21 cellular contexts compared by ENCODE assay signal in the genomic region with DNA sequence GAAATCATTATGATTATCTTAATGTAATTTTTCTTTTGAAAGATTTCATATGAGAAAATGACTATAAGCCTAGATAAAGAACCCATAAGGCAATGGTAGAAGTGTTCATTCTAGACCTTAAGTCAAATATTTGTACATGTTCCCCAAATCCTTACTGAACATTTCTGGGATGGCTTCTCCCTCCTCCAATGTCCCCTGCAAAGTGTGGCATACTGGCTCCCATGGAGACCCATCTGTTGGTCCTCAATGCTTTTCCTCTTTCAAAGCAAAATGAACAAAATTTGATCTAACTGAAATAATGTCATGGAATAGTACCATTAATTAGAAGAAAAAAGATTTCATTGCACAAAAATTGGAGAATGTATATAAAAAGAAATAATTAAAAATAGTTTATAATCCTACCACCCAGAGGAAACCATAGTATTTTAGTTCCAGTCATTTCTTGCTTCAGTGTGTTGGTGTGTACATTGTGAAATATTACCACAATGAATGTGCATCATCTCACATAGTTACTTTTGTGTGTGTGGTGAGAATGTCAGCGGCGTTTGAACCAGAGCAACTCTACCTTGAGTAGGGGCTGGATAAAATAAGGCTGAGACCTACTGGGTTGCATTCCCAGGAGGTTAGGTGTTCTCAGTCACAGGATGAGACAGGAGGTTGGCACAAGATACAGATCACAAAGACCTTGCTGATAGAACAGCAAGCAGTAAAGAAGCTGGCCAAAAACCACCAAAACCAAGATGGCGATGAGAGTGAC.
"Had no signal": no experiment of that assay in that cellular context is flagged by ENCODE, and none has a peak within 500 bp of the region (broad histone marks: within the 10 kb centered on the region; RNA-seq: fewer than 3 reads in every experiment).

No MANE protein-coding gene starts in this region.

- H3K27me3 ChIP-seq: esophagus squamous epithelium, gastroesophageal sphincter, sigmoid colon, testis had no signal

- H3K27ac Mint-ChIP-seq: activated CD4-positive, alpha-beta memory T cell treated with anti-CD3 and anti-CD28 coated beads for 36 hours; activated naive CD8-positive, alpha-beta T cell treated with anti-CD3 and anti-CD28 coated beads, Interleukin-2, amount 50 U/mL, for 24 hours; naive B cell; stimulated activated naive B cell treated with anti-CD40 and anti-IgM and Interleukin-4, amounts not matched to agents 10 μg/mL and 1 μg/mL and 100 μg/mL, for 72 hours; T-helper 17 cell; type B pancreatic cell had no signal

- ATAC-seq: activated naive CD8-positive, alpha-beta T cell treated with anti-CD3 and anti-CD28 coated beads, Interleukin-2, amount 50 U/mL, for 24 hours; gastroesophageal sphincter; left cardiac atrium; stimulated activated naive B cell treated with anti-CD40 and anti-IgM and Interleukin-4, amounts not matched to agents 10 μg/mL and 1 μg/mL and 100 μg/mL, for 72 hours; T-helper 17 cell had no signal

- H3K9me3 ChIP-seq: testis had no signal

- DNase-seq: activated CD4-positive, alpha-beta memory T cell treated with anti-CD3 and anti-CD28 coated beads for 36 hours; activated CD4-positive, alpha-beta T cell treated with anti-CD3 and anti-CD28 coated beads for 48 hours; activated gamma-delta T cell; activated naive CD4-positive, alpha-beta T cell treated with anti-CD3 and anti-CD28 coated beads, Interleukin-2, amount 50 U/mL, for 16 hours; activated naive CD8-positive, alpha-beta T cell treated with anti-CD3 and anti-CD28 coated beads, Interleukin-2, amount 50 U/mL, for 24 hours; activated T-cell treated with anti-CD3 and anti-CD28 coated beads for 4 hours; effector CD8-positive, alpha-beta T cell; esophagus squamous epithelium; head of caudate nucleus; hypothalamus; left cardiac atrium; naive B cell; sigmoid colon; stimulated activated CD4-positive, alpha-beta T cell treated with anti-CD3 and anti-CD28 coated beads, Interleukin-2, amount 100 ng/mL, for 48 hours; stimulated activated CD8-positive, alpha-beta memory T cell treated with anti-CD3 and anti-CD28 coated beads, Interleukin-4, amount 100 ng/mL, for 48 hours; stimulated activated naive B cell treated with anti-CD40 and anti-IgM and Interleukin-4, amounts not matched to agents 10 μg/mL and 1 μg/mL and 100 μg/mL, for 72 hours; T-helper 17 cell; testis had no signal

- H3K27me3 Mint-ChIP-seq: activated CD4-positive, alpha-beta memory T cell treated with anti-CD3 and anti-CD28 coated beads for 36 hours; activated naive CD8-positive, alpha-beta T cell treated with anti-CD3 and anti-CD28 coated beads, Interleukin-2, amount 50 U/mL, for 24 hours; naive B cell; T-helper 17 cell; type B pancreatic cell had no signal

- H3K36me3 ChIP-seq: esophagus squamous epithelium, gastroesophageal sphincter, sigmoid colon had no signal

- H3K4me1 ChIP-seq: esophagus squamous epithelium, gastroesophageal sphincter, sigmoid colon, testis had no signal

- H3K4me1 Mint-ChIP-seq: naive B cell, T-helper 17 cell had no signal

- H3K4me3 ChIP-seq: esophagus squamous epithelium, gastroesophageal sphincter, sigmoid colon, smooth muscle cell, testis had no signal

- H3K9me3 Mint-ChIP-seq: type B pancreatic cell had no signal

- H3K36me3 Mint-ChIP-seq: type B pancreatic cell had no signal

- H3K4me2 ChIP-seq: smooth muscle cell had no signal

- H3K4me3 Mint-ChIP-seq: activated CD4-positive, alpha-beta memory T cell treated with anti-CD3 and anti-CD28 coated beads for 36 hours; activated naive CD8-positive, alpha-beta T cell treated with anti-CD3 and anti-CD28 coated beads, Interleukin-2, amount 50 U/mL, for 24 hours; stimulated activated naive B cell treated with anti-CD40 and anti-IgM and Interleukin-4, amounts not matched to agents 10 μg/mL and 1 μg/mL and 100 μg/mL, for 72 hours; T-helper 17 cell had no signal

- H3K27ac ChIP-seq: esophagus squamous epithelium, gastroesophageal sphincter, sigmoid colon, testis had no signal
